1 cellular context compared by ENCODE assay signal in the genomic region with DNA sequence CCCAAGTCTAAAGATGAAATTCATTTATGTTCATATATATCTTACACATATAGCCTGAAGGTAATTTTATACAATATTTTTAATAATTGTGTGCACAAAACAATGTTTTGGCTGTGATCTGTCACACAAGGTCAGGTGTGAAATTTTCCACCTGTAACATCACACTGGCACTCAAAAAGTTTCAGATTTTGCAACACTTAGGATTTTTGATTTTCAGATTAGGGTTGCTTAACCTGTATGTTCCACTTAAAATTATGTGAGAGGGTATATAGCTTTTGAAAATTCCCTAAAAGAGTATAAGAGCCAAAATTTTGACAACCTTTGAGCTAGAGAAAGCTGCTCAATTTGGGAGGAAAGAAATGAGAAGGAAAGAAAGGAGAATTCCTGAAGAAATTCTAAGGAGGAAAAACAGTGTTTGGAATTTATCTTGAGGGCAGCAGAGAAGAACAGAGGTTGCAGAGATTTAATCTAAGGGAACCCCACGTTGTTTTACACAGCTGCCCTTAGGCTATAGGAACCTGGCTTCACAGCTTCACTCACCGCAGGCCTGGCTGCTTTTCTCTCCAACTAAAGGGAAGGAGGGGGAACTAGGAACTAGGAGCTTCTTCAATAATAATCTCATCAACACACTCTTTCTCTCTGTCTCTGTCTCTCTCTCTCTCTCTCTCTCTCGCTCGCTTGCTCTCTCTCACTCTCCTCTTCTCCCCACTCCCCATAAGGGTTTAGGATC.
TF ChIP-seq lines count a peak whose summit lies in the region.

No MANE protein-coding gene starts in this region.

TF ChIP-seq in GM12878, 131 proteins besides CTCF, POLR2A, EP300 and RAD21:
- TF ChIP-seq BACH1 (IDR thresholded peaks at IDR 0.05; ENCODE audit: borderline replicate concordance) (no peak), IKZF1 (conservative IDR thresholded peaks at IDR 0.05) (0 out of 2 replicates have a peak, but pooled peaks have one; percentile 15)
